In genomic region chr10:110790913-110791525, GRCh38 we compare ENCODE assay signal across 25 cellular contexts.
DNase-seq lines count a peak whose midpoint lies in the region; ATAC-seq and TF ChIP-seq lines count a peak whose summit lies in the region.
"Had no signal": no experiment of that assay in that cellular context is flagged by ENCODE, and none has a peak within 500 bp of the region (broad histone marks: within the 10 kb centered on the region; RNA-seq: fewer than 3 reads in every experiment).

No MANE protein-coding gene starts in this region.

- no peak for TF ChIP-seq POLR2A in esophagus squamous epithelium (IDR thresholded peaks at IDR 0.05)

- ATAC-seq in GM23338 = no peak
- ATAC-seq in PC-3 = peak; percentile 82
- ATAC-seq in HG03432 (IDR thresholded peaks at IDR 0.05; ENCODE audit: unreplicated experiment) = no peak
- no peak for ATAC-seq in HG02870 (IDR thresholded peaks at IDR 0.05; ENCODE audit: unreplicated experiment)
- ATAC-seq: activated CD8-positive, alpha-beta T cell treated with anti-CD3 and anti-CD28 coated beads for 36 hours had no signal

- H3K79me2 ChIP-seq in GM23338 (replicated peaks; ENCODE audit: insufficient read depth) (no peaks in the 10 kb centered on the region), PC-3 (ENCODE audit: low read length) (no peaks in the 10 kb centered on the region), parathyroid adenoma (no peaks in the 10 kb centered on the region)

- TF ChIP-seq CTCF in GM23338 (conservative IDR thresholded peaks at IDR 0.05; ENCODE audit: low read depth in 2 of 2) (no peak), PC-3 (conservative IDR thresholded peaks at IDR 0.05; ENCODE audit: low read depth, low read length) (no peak), esophagus squamous epithelium (IDR thresholded peaks at IDR 0.05) (no peak), parathyroid adenoma (IDR thresholded peaks at IDR 0.05) (no peak)

- CTCF ChIA-PET in PC-3 (lab: Charles Lee) = no interaction called here

- no peak overlapping the region for H3K4me3 Mint-ChIP-seq in GM23338
- H3K4me3 Mint-ChIP-seq: activated CD8-positive, alpha-beta T cell treated with anti-CD3 and anti-CD28 coated beads for 36 hours; activated T-helper 1 cell treated with anti-CD3 and anti-CD28 coated beads, Interleukin-12 subunit alpha, Interleukin-12 subunit beta, Interleukin-2, Interleukin-4 antibody, amounts not matched to agents 30 ng/mL and 10 ng/mL and 1 ng/mL, durations not matched to agents 14 hours and 24 hours and 36 hours; immature natural killer cell; neural progenitor cell had no signal

- H3K9me2 ChIP-seq in GM23338 (ENCODE audit: insufficient read depth) (0 out of 2 replicates have a peak, but pooled peaks cover 4% of the 10 kb centered on the region), PC-3 (replicated peaks; ENCODE audit: low read length) (no peaks in the 10 kb centered on the region)

- peaks cover 8% of the 10 kb centered on the region for H3K4me1 Mint-ChIP-seq in GM23338
- H3K4me1 Mint-ChIP-seq: immature natural killer cell had no signal

- no peak overlapping the region for H3K4me3 ChIP-seq in GM23338
- no peak overlapping the region for H3K4me3 ChIP-seq in PC-3 (ENCODE audit: low read length)
- H3K4me3 ChIP-seq in esophagus squamous epithelium = no peak overlapping the region
- peak overlapping the region; percentile 1 for H3K4me3 ChIP-seq in parathyroid adenoma (ENCODE audit: low read depth, low read length)
- H3K4me3 ChIP-seq: BLaER1 treated with 17β-estradiol and CSF1 and Interleukin-3, amounts not matched to agents 10 nM and 100 nM; gastrocnemius medialis; neural progenitor cell; SJSA1; stomach; tibial nerve had no signal

- H3K36me3 ChIP-seq in GM23338 (ENCODE audit: insufficient read depth) (no peaks in the 10 kb centered on the region), PC-3 (ENCODE audit: low read depth, low read length) (no peaks in the 10 kb centered on the region), esophagus squamous epithelium (no peaks in the 10 kb centered on the region), parathyroid adenoma (ENCODE audit: control insufficient read depth, insufficient read depth, low read length) (no peaks in the 10 kb centered on the region)
- H3K36me3 ChIP-seq: BLaER1 treated with 17β-estradiol and CSF1 and Interleukin-3, amounts not matched to agents 10 nM and 100 nM; gastrocnemius medialis; neural progenitor cell; stomach; tibial nerve had no signal

- no peaks in the 10 kb centered on the region for H3K36me3 Mint-ChIP-seq in GM23338 (ENCODE audit: low read depth)
- H3K36me3 Mint-ChIP-seq: immature natural killer cell, neural progenitor cell had no signal

- H3K27me3 Mint-ChIP-seq in GM23338 (ENCODE audit: insufficient read depth, low read depth, poor library complexity) = peaks cover 2% of the 10 kb centered on the region
- H3K27me3 Mint-ChIP-seq: activated CD8-positive, alpha-beta T cell treated with anti-CD3 and anti-CD28 coated beads for 36 hours had no signal

- H3K9me3 Mint-ChIP-seq in GM23338 = no peaks in the 10 kb centered on the region
- H3K9me3 Mint-ChIP-seq: activated CD8-positive, alpha-beta T cell treated with anti-CD3 and anti-CD28 coated beads for 36 hours; activated T-helper 1 cell treated with anti-CD3 and anti-CD28 coated beads, Interleukin-12 subunit alpha, Interleukin-12 subunit beta, Interleukin-2, Interleukin-4 antibody, amounts not matched to agents 30 ng/mL and 10 ng/mL and 1 ng/mL, durations not matched to agents 14 hours and 24 hours and 36 hours; immature natural killer cell; neural progenitor cell had no signal

- 77 to 78% methylated on average over 8 of the region's 8 CpGs for WGBS in esophagus squamous epithelium, 2 donors

- no peak overlapping the region for H3K27ac Mint-ChIP-seq in GM23338
- H3K27ac Mint-ChIP-seq: activated CD8-positive, alpha-beta T cell treated with anti-CD3 and anti-CD28 coated beads for 36 hours; activated T-helper 1 cell treated with anti-CD3 and anti-CD28 coated beads, Interleukin-12 subunit alpha, Interleukin-12 subunit beta, Interleukin-2, Interleukin-4 antibody, amounts not matched to agents 30 ng/mL and 10 ng/mL and 1 ng/mL, durations not matched to agents 14 hours and 24 hours and 36 hours; immature natural killer cell; neural progenitor cell had no signal

- no peaks in the 10 kb centered on the region for H3F3A ChIP-seq in GM23338 (replicated peaks; ENCODE audit: low read depth)
- no peaks in the 10 kb centered on the region for H3F3A ChIP-seq in PC-3 (ENCODE audit: low read length, unreplicated experiment)

- H3K27ac ChIP-seq in GM23338 (ENCODE audit: low read depth) = no peak overlapping the region
- H3K27ac ChIP-seq in PC-3 (ENCODE audit: low read length) = no peak overlapping the region
- peak overlapping the region in 3 of 4 donors; percentile 40 to 62 (median 40) for H3K27ac ChIP-seq in esophagus squamous epithelium
- peak overlapping the region; percentile 77 for H3K27ac ChIP-seq in parathyroid adenoma
- H3K27ac ChIP-seq: BLaER1 treated with 17β-estradiol and CSF1 and Interleukin-3, amounts not matched to agents 10 nM and 100 nM; gastrocnemius medialis; KMS-11; neural progenitor cell; SJSA1; stomach; tibial nerve had no signal

- H3K9ac ChIP-seq in PC-3 (ENCODE audit: low read length) = no peak overlapping the region
- H3K9ac ChIP-seq in parathyroid adenoma = no peak overlapping the region
- H3K9ac ChIP-seq: BLaER1 treated with 17β-estradiol and CSF1 and Interleukin-3, amounts not matched to agents 10 nM and 100 nM; KMS-11; neural progenitor cell had no signal

- 0 out of 2 replicates have a peak overlapping the region, but pooled peaks have one; percentile 43 for H2AFZ ChIP-seq in GM23338
- no peak overlapping the region for H2AFZ ChIP-seq in PC-3 (ENCODE audit: low read length)
- H2AFZ ChIP-seq in parathyroid adenoma = peak overlapping the region; percentile 62
- H2AFZ ChIP-seq: neural progenitor cell had no signal

- H3K4me1 ChIP-seq in GM23338 (ENCODE audit: insufficient read depth) = no peaks in the 10 kb centered on the region
- no peaks in the 10 kb centered on the region for H3K4me1 ChIP-seq in PC-3 (ENCODE audit: insufficient read depth, low read length)
- H3K4me1 ChIP-seq in esophagus squamous epithelium = peaks cover 1 to 50% (median 13%) of the 10 kb centered on the region in 3 donors
- peaks cover 87% of the 10 kb centered on the region for H3K4me1 ChIP-seq in parathyroid adenoma

- no TSS peak for BruUV-seq in PC-3 (replicated peaks; lab: Mats Ljungman, UMichigan)

- intact Hi-C loops in PC-3 (cut with micrococcal nuclease) = no loop called here
- intact Hi-C loops in esophagus squamous epithelium (cut with DNase I) = no loop called here

- POLR2A ChIA-PET in PC-3 (lab: Charles Lee; ENCODE audit: unreplicated experiment) = no interaction called here

- H3K9me3 ChIP-seq in PC-3 (ENCODE audit: low read length) (no peaks in the 10 kb centered on the region), esophagus squamous epithelium (no peaks in the 10 kb centered on the region), parathyroid adenoma (ENCODE audit: control insufficient read depth, low read length) (no peaks in the 10 kb centered on the region)
- H3K9me3 ChIP-seq: BLaER1 treated with 17β-estradiol and CSF1 and Interleukin-3, amounts not matched to agents 10 nM and 100 nM; gastrocnemius medialis; SJSA1; stomach; tibial nerve had no signal

- H3K4me2 ChIP-seq in GM23338 (no peak overlapping the region), PC-3 (ENCODE audit: low read length) (no peak overlapping the region), parathyroid adenoma (ENCODE audit: low read length) (no peak overlapping the region)
- H3K4me2 ChIP-seq: BLaER1 treated with 17β-estradiol and CSF1 and Interleukin-3, amounts not matched to agents 10 nM and 100 nM; KMS-11; neural progenitor cell had no signal

- H4K20me1 ChIP-seq in GM23338 (replicated peaks; ENCODE audit: insufficient read depth) (no peaks in the 10 kb centered on the region), PC-3 (ENCODE audit: low read length) (no peaks in the 10 kb centered on the region)
- H4K20me1 ChIP-seq: BLaER1 treated with 17β-estradiol and CSF1 and Interleukin-3, amounts not matched to agents 10 nM and 100 nM had no signal

- no peaks in the 10 kb centered on the region for H3K27me3 ChIP-seq in GM23338 (ENCODE audit: insufficient read depth)
- H3K27me3 ChIP-seq in PC-3 (ENCODE audit: low read length) = no peaks in the 10 kb centered on the region
- no peaks in the 10 kb centered on the region for H3K27me3 ChIP-seq in esophagus squamous epithelium
- no peaks in the 10 kb centered on the region for H3K27me3 ChIP-seq in parathyroid adenoma (ENCODE audit: control insufficient read depth, insufficient read depth, low read length)
- H3K27me3 ChIP-seq: BLaER1 treated with 17β-estradiol and CSF1 and Interleukin-3, amounts not matched to agents 10 nM and 100 nM; gastrocnemius medialis; neural progenitor cell; SJSA1; stomach; tibial nerve had no signal

- no peak for DNase-seq in GM23338 (ENCODE audit: low spot score)
- DNase-seq in PC-3 = no peak
- DNase-seq in esophagus squamous epithelium (lab: John Stamatoyannopoulos, UW) = no peak
- no peak for DNase-seq in dedifferentiated amniotic fluid mesenchymal stem cell (ENCODE audit: extremely low spot score)
- no peak for DNase-seq in A172 (ENCODE audit: low spot score)
- DNase-seq: activated CD4-positive, CD25-positive, alpha-beta regulatory T cell treated with anti-CD3 and anti-CD28 coated beads, Interleukin-2, amount 50 U/mL, for 72 hours; activated CD8-positive, alpha-beta memory T cell treated with anti-CD3 and anti-CD28 coated beads, Interleukin-2, amount 50 U/mL, for 48 hours; activated CD8-positive, alpha-beta T cell treated with anti-CD3 and anti-CD28 coated beads for 36 hours; activated naive CD4-positive, alpha-beta T cell treated with Interleukin-2 at 50 U/mL for 16 hours; gastrocnemius medialis; immature natural killer cell; MM.1S; NCI-H2081 treated with DMSO at 0.1 percent for 48 hours; NCI-H226; stimulated activated CD4-positive, alpha-beta T cell treated with anti-CD3 and anti-CD28 coated beads, Interleukin-4, amount 100 ng/mL, for 1 hour; stomach had no signal

TF ChIP-seq in GM23338, 12 proteins besides CTCF, POLR2A, EP300 and RAD21 (continues in another document):
- TF ChIP-seq ZNF114 (CRISPR knock-in tag; IDR thresholded peaks at IDR 0.05) (no peak), ETS1 (IDR thresholded peaks at IDR 0.05) (no peak), JUNB (IDR thresholded peaks at IDR 0.05; ENCODE audit: unreplicated experiment) (no peak)

Comparison
In these comparisons a context has a peak if more than half of its experiments do, and no peak if none do; other contexts are left out.
1. H3K27ac ChIP-seq: peak in esophagus squamous epithelium (3 of 4) and parathyroid adenoma (single experiment); none in GM23338 (single experiment) and PC-3 (single experiment).